ENCODE assay signal across 28 cellular contexts in the genomic region with DNA sequence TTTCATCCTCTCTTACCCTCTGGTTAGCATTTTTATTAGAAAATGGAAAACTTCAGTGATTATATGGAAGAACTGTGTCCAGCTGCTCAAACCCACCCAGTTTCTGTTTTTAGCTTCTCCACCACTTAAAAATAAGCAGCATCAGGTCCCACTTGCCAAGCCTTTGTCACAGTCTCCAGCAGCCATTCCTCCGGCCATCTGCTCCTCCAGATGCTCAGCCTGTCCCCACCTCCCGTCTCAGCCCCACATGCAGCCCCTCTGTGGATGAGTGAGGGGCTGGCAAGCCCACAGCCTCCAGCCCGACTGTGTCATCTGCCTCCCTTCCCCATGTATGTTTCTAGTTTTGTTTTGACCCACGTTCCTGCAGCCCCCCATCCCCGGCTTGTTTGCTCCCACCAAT.
"Had no signal": no experiment of that assay in that cellular context is flagged by ENCODE, and none has a peak within 500 bp of the region (broad histone marks: within the 10 kb centered on the region; RNA-seq: fewer than 3 reads in every experiment).

No MANE protein-coding gene starts in this region.

- H3K27me3 ChIP-seq: breast epithelium, esophagus squamous epithelium, pancreas, thyroid gland, upper lobe of left lung, vagina had no signal

- H3K36me3 ChIP-seq: breast epithelium, esophagus squamous epithelium, pancreas, prostate gland, thyroid gland, upper lobe of left lung, vagina, WERI-Rb-1 had no signal

- H3K27ac ChIP-seq: breast epithelium, epithelial cell of prostate, esophagus squamous epithelium, pancreas, prostate gland, thyroid gland, upper lobe of left lung, vagina, WERI-Rb-1 had no signal

- H3K4me1 ChIP-seq: breast epithelium, esophagus squamous epithelium, pancreas, prostate gland, thyroid gland, upper lobe of left lung, vagina had no signal

- DNase-seq: activated CD4-positive, alpha-beta memory T cell treated with anti-CD3 and anti-CD28 coated beads, Interleukin-2, amount 10 ng/mL, durations not matched to agents 7 days and 5 days; activated CD4-positive, alpha-beta T cell treated with anti-CD3 and anti-CD28 coated beads for 48 hours; activated CD8-positive, alpha-beta memory T cell treated with anti-CD3 and anti-CD28 coated beads, Interleukin-2, amount 50 U/mL, for 48 hours; activated gamma-delta T cell; activated naive CD4-positive, alpha-beta T cell treated with anti-CD3 and anti-CD28 coated beads, Interleukin-2, amount 10 ng/mL, durations not matched to agents 7 days and 5 days; activated naive CD8-positive, alpha-beta T cell treated with anti-CD3 and anti-CD28 coated beads, Interleukin-2, amount 10 ng/mL, durations not matched to agents 7 days and 5 days; activated T-cell treated with anti-CD3 and anti-CD28 coated beads, Interleukin-2, amount 50 U/mL, for 24 hours; central memory CD4-positive, alpha-beta T cell; dermis blood vessel endothelial cell; effector CD8-positive, alpha-beta T cell; esophagus squamous epithelium; islet precursor cell; left cardiac atrium; left ventricle myocardium superior; naive B cell; nephron progenitor cell; pancreas; retina; small intestine; stimulated activated CD4-positive, alpha-beta T cell treated with anti-CD3 and anti-CD28 coated beads, Interleukin-4, amount 100 ng/mL, for 24 hours; T1000; thyroid gland; upper lobe of left lung; WERI-Rb-1 had no signal

- H3K4me3 ChIP-seq: breast epithelium, esophagus squamous epithelium, pancreas, prostate gland, thyroid gland, upper lobe of left lung, vagina had no signal

- H3K9me3 ChIP-seq: breast epithelium, esophagus squamous epithelium, pancreas, prostate gland, thyroid gland, upper lobe of left lung, vagina had no signal
